9 cellular contexts compared by ENCODE assay signal in genomic region chr4:113822555-113823290, GRCh38.
DNase-seq lines count a peak whose midpoint lies in the region; ATAC-seq and TF ChIP-seq lines count a peak whose summit lies in the region.
"Had no signal": no experiment of that assay in that cellular context is flagged by ENCODE, and none has a peak within 500 bp of the region (broad histone marks: within the 10 kb centered on the region; RNA-seq: fewer than 3 reads in every experiment).

No MANE protein-coding gene starts in this region.

- CTCF ChIA-PET in activated CD4-positive, alpha-beta T cell treated with anti-CD3 and anti-CD28 coated beads for 36 hours (lab: Charles Lee) = interaction anchor here (0.6 kb wide), 1 partner anchor 292 kb away, joined by 3 read pairs; no protein-coding TSS in a partner anchor

- H3K27me3 Mint-ChIP-seq in activated CD4-positive, alpha-beta T cell treated with anti-CD3 and anti-CD28 coated beads for 36 hours = no peaks in the 10 kb centered on the region
- H3K27me3 Mint-ChIP-seq in activated CD4-positive, alpha-beta T cell treated with anti-CD3 and anti-CD28 coated beads, Interleukin-2, amount 10 ng/mL, durations not matched to agents 24 days and 14 days = no peaks in the 10 kb centered on the region

- 0 out of 2 replicates have a peak, but pooled peaks cover under 1% of the 10 kb centered on the region for H3K9me3 ChIP-seq in MG63

- no peaks in the 10 kb centered on the region for H3K27me3 ChIP-seq in MG63
- H3K27me3 ChIP-seq in dorsolateral prefrontal cortex = peaks cover 0 to 3% (median 0%) of the 10 kb centered on the region in 45 donors

- H3K4me3 Mint-ChIP-seq in activated CD4-positive, alpha-beta T cell treated with anti-CD3 and anti-CD28 coated beads for 36 hours = peak overlapping the region; percentile 9
- no peak overlapping the region for H3K4me3 Mint-ChIP-seq in activated CD4-positive, alpha-beta T cell treated with anti-CD3 and anti-CD28 coated beads, Interleukin-2, amount 10 ng/mL, durations not matched to agents 24 days and 14 days
- H3K4me3 Mint-ChIP-seq in stimulated activated effector memory CD8-positive, alpha-beta T cell treated with anti-CD3 and anti-CD28 coated beads, Interleukin-12 subunit alpha, Interleukin-12 subunit beta, amount 100 ng/mL, for 72 hours = peak overlapping the region; percentile 5

- TF ChIP-seq CTCF in dorsolateral prefrontal cortex (IDR thresholded peaks at IDR 0.05 in 54 of 56, conservative IDR thresholded peaks at IDR 0.05 in 2 of 56; ENCODE audit: low read depth in 1 of 56, partially characterized antibody in 56 of 56) = no peak

- H3K27ac Mint-ChIP-seq in activated CD4-positive, alpha-beta T cell treated with anti-CD3 and anti-CD28 coated beads for 36 hours = peak overlapping the region; percentile 40
- H3K27ac Mint-ChIP-seq in activated CD4-positive, alpha-beta T cell treated with anti-CD3 and anti-CD28 coated beads, Interleukin-2, amount 10 ng/mL, durations not matched to agents 24 days and 14 days = no peak overlapping the region
- no peak overlapping the region for H3K27ac Mint-ChIP-seq in stimulated activated effector memory CD8-positive, alpha-beta T cell treated with anti-CD3 and anti-CD28 coated beads, Interleukin-12 subunit alpha, Interleukin-12 subunit beta, amount 100 ng/mL, for 72 hours

- H3K27ac ChIP-seq in dorsolateral prefrontal cortex = no peak overlapping the region

- no peak overlapping the region for H3K4me3 ChIP-seq in MG63
- no peak overlapping the region for H3K4me3 ChIP-seq in dorsolateral prefrontal cortex
- H3K4me3 ChIP-seq: K562 had no signal

- no peaks in the 10 kb centered on the region for H3K36me3 ChIP-seq in MG63

- H3K9me3 Mint-ChIP-seq in activated CD4-positive, alpha-beta T cell treated with anti-CD3 and anti-CD28 coated beads for 36 hours (ENCODE audit: low read depth) = no peaks in the 10 kb centered on the region
- peaks cover 7% of the 10 kb centered on the region for H3K9me3 Mint-ChIP-seq in activated CD4-positive, alpha-beta T cell treated with anti-CD3 and anti-CD28 coated beads, Interleukin-2, amount 10 ng/mL, durations not matched to agents 24 days and 14 days
- H3K9me3 Mint-ChIP-seq in stimulated activated effector memory CD8-positive, alpha-beta T cell treated with anti-CD3 and anti-CD28 coated beads, Interleukin-12 subunit alpha, Interleukin-12 subunit beta, amount 100 ng/mL, for 72 hours = no peaks in the 10 kb centered on the region

- DNase-seq in activated CD4-positive, alpha-beta T cell treated with anti-CD3 and anti-CD28 coated beads for 36 hours = no peak
- DNase-seq in activated CD4-positive, alpha-beta T cell treated with anti-CD3 and anti-CD28 coated beads, Interleukin-2, amount 10 ng/mL, durations not matched to agents 24 days and 14 days = no peak
- no peak for DNase-seq in stimulated activated effector memory CD8-positive, alpha-beta T cell treated with anti-CD3 and anti-CD28 coated beads, Interleukin-12 subunit alpha, Interleukin-12 subunit beta, amount 100 ng/mL, for 72 hours (ENCODE audit: low spot score in 2 of 2)
- DNase-seq in MG63 (no peak), NCI-H128 (lab: John Stamatoyannopoulos, UW; ENCODE audit: unreplicated experiment) (no peak), dorsolateral prefrontal cortex (no peak)

- intact Hi-C loops in activated CD4-positive, alpha-beta T cell treated with anti-CD3 and anti-CD28 coated beads for 36 hours (cut with DNase I, micrococcal nuclease) = loop anchor here (1.0 to 10.0 kb wide), 10 partner anchors 40 to 465 kb away; no protein-coding TSS in a partner anchor
- intact Hi-C loops in activated CD4-positive, alpha-beta T cell treated with anti-CD3 and anti-CD28 coated beads, Interleukin-2, amount 10 ng/mL, durations not matched to agents 24 days and 14 days (cut with micrococcal nuclease) = loop anchor here (1.0 to 5.0 kb wide), 5 partner anchors 48 to 430 kb away; no protein-coding TSS in a partner anchor
- intact Hi-C loops in dorsolateral prefrontal cortex (cut with DNase I) = no loop called here

- peak; percentile 89 for ATAC-seq in activated CD4-positive, alpha-beta T cell treated with anti-CD3 and anti-CD28 coated beads for 36 hours
- ATAC-seq in GM21786 (IDR thresholded peaks at IDR 0.05; ENCODE audit: unreplicated experiment) = peak; percentile 76
- peak; percentile 80 for ATAC-seq in HG03439 (IDR thresholded peaks at IDR 0.05; ENCODE audit: unreplicated experiment)
- peak; percentile 91 for ATAC-seq in stimulated activated effector memory CD8-positive, alpha-beta T cell treated with anti-CD3 and anti-CD28 coated beads, Interleukin-12 subunit alpha, Interleukin-12 subunit beta, amount 100 ng/mL, for 72 hours
- ATAC-seq: K562 had no signal

- POLR2A ChIA-PET in activated CD4-positive, alpha-beta T cell treated with anti-CD3 and anti-CD28 coated beads for 36 hours (lab: Charles Lee) = no interaction called here

- no peaks in the 10 kb centered on the region for H3K36me3 Mint-ChIP-seq in activated CD4-positive, alpha-beta T cell treated with anti-CD3 and anti-CD28 coated beads for 36 hours (ENCODE audit: low read depth)
- H3K36me3 Mint-ChIP-seq in activated CD4-positive, alpha-beta T cell treated with anti-CD3 and anti-CD28 coated beads, Interleukin-2, amount 10 ng/mL, durations not matched to agents 24 days and 14 days (ENCODE audit: low read depth) = no peaks in the 10 kb centered on the region
- H3K36me3 Mint-ChIP-seq in stimulated activated effector memory CD8-positive, alpha-beta T cell treated with anti-CD3 and anti-CD28 coated beads, Interleukin-12 subunit alpha, Interleukin-12 subunit beta, amount 100 ng/mL, for 72 hours = no peaks in the 10 kb centered on the region

- H3K4me1 Mint-ChIP-seq in activated CD4-positive, alpha-beta T cell treated with anti-CD3 and anti-CD28 coated beads for 36 hours = peaks cover 59% of the 10 kb centered on the region
- H3K4me1 Mint-ChIP-seq in activated CD4-positive, alpha-beta T cell treated with anti-CD3 and anti-CD28 coated beads, Interleukin-2, amount 10 ng/mL, durations not matched to agents 24 days and 14 days = peaks cover 24% of the 10 kb centered on the region
- peaks cover 25% of the 10 kb centered on the region for H3K4me1 Mint-ChIP-seq in stimulated activated effector memory CD8-positive, alpha-beta T cell treated with anti-CD3 and anti-CD28 coated beads, Interleukin-12 subunit alpha, Interleukin-12 subunit beta, amount 100 ng/mL, for 72 hours

Comparison
In these comparisons a context has a peak if more than half of its experiments do, and no peak if none do; other contexts are left out.
1. intact Hi-C loops: an anchor here in activated CD4-positive, alpha-beta T cell treated with anti-CD3 and anti-CD28 coated beads for 36 hours (1.0 to 10.0 kb wide) and activated CD4-positive, alpha-beta T cell treated with anti-CD3 and anti-CD28 coated beads, Interleukin-2, amount 10 ng/mL, durations not matched to agents 24 days and 14 days (1.0 to 5.0 kb wide); none called in dorsolateral prefrontal cortex.